17 cellular contexts compared by ENCODE assay signal in the genomic region with DNA sequence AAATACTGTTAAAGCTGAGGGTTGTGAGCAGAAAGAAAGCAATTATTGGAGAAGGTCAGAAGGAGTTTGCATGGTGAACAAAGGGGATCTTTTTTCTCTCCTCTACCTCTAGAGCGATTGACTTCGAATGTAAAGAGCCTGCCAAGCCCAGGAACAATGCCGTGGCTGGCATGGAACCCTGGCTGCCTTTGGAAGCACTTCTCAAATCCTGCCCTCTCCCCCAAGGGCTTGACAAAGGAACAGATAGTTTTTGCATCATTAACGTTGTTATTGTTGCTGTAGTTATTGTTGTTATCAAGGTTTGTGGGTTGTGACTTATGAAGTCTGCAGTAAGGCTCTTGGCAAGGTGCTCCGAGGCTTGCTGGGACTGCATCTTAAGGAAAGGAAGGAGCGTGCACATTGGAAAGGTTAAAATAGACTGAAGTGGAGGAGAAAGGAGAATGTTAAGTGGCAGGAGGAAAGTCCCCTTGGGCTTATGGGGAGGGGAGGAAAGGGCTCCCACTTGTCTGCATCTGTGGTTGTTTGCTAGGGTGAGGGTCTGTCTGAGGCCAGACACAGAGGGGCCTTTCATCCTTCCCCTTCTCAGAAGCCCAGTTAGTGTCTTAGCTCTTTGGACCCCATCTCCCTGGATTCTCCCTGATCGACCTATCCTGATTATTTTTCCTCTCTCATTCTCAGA. TPM values are rescaled to one million over a fixed set of nuclear protein-coding genes. Genes with fewer than 3 reads are reported as not detected.
DNase-seq lines count a peak whose midpoint lies in the region; ATAC-seq and TF ChIP-seq lines count a peak whose summit lies in the region.
"Had no signal": no experiment of that assay in that cellular context is flagged by ENCODE, and none has a peak within 500 bp of the region (broad histone marks: within the 10 kb centered on the region; RNA-seq: fewer than 3 reads in every experiment).

No MANE protein-coding gene starts in this region.

- no peak overlapping the region for H3K4me3 Mint-ChIP-seq in HFFc6
- H3K4me3 Mint-ChIP-seq: activated CD4-positive, alpha-beta T cell treated with anti-CD3 and anti-CD28 coated beads, Interleukin-2, amount 10 ng/mL, durations not matched to agents 24 days and 14 days; stimulated activated naive B cell treated with anti-CD40 and anti-IgM and Interleukin-4, amounts not matched to agents 10 μg/mL and 1 μg/mL and 100 μg/mL, for 72 hours had no signal

- H3K9me3 Mint-ChIP-seq in HFFc6 = no peaks in the 10 kb centered on the region
- H3K9me3 Mint-ChIP-seq: activated CD4-positive, alpha-beta T cell treated with anti-CD3 and anti-CD28 coated beads, Interleukin-2, amount 10 ng/mL, durations not matched to agents 24 days and 14 days; stimulated activated naive B cell treated with anti-CD40 and anti-IgM and Interleukin-4, amounts not matched to agents 10 μg/mL and 1 μg/mL and 100 μg/mL, for 72 hours had no signal

- H3K4me3 ChIP-seq in HUES48 (ENCODE audit: low read depth, low read length) = no peak overlapping the region
- H3K4me3 ChIP-seq in left lung = no peak overlapping the region
- no peak overlapping the region for H3K4me3 ChIP-seq in gastrocnemius medialis
- H3K4me3 ChIP-seq in mucosa of descending colon = no peak overlapping the region
- H3K4me3 ChIP-seq in SJCRH30 = no peak overlapping the region
- H3K4me3 ChIP-seq: PC-9 had no signal

- intact Hi-C loops in left lung (cut with DNase I) = no loop called here
- intact Hi-C loops in gastrocnemius medialis (cut with DNase I; ENCODE audit: low total_unique reads) = no loop called here
- intact Hi-C loops in mucosa of descending colon (cut with DNase I, micrococcal nuclease) = no loop called here

- H3K27ac Mint-ChIP-seq in HFFc6 = no peak overlapping the region
- H3K27ac Mint-ChIP-seq: activated CD4-positive, alpha-beta T cell treated with anti-CD3 and anti-CD28 coated beads, Interleukin-2, amount 10 ng/mL, durations not matched to agents 24 days and 14 days had no signal

- peak; percentile 78 for DNase-seq in amniotic epithelial cell (ENCODE audit: low read depth)
- DNase-seq in left lung = no peak
- DNase-seq in gastrocnemius medialis = no peak
- DNase-seq in HFFc6 = no peak
- DNase-seq in mucosa of descending colon = no peak
- DNase-seq in activated CD4-positive, CD25-positive, alpha-beta regulatory T cell treated with anti-CD3 and anti-CD28 coated beads, Interleukin-2, amount 50 U/mL, for 72 hours = no peak
- no peak for DNase-seq in SJCRH30
- DNase-seq: activated CD4-positive, alpha-beta T cell treated with anti-CD3 and anti-CD28 coated beads, Interleukin-2, amount 10 ng/mL, durations not matched to agents 24 days and 14 days; NCI-H1417; NCI-H510A; PC-9; stimulated activated CD4-positive, alpha-beta T cell treated with anti-CD3 and anti-CD28 coated beads, Interleukin-4, amount 100 ng/mL, for 24 hours; stimulated activated naive B cell treated with anti-CD40 and anti-IgM and Interleukin-4, amounts not matched to agents 10 μg/mL and 1 μg/mL and 100 μg/mL, for 72 hours had no signal

- H3K27me3 Mint-ChIP-seq in HFFc6 (ENCODE audit: insufficient read depth) = peaks cover 2% of the 10 kb centered on the region
- H3K27me3 Mint-ChIP-seq: activated CD4-positive, alpha-beta T cell treated with anti-CD3 and anti-CD28 coated beads, Interleukin-2, amount 10 ng/mL, durations not matched to agents 24 days and 14 days; stimulated activated naive B cell treated with anti-CD40 and anti-IgM and Interleukin-4, amounts not matched to agents 10 μg/mL and 1 μg/mL and 100 μg/mL, for 72 hours had no signal

- peak; percentile 38 for ATAC-seq in left lung
- no peak for ATAC-seq in gastrocnemius medialis
- no peak for ATAC-seq in mucosa of descending colon

- peaks cover 59% of the 10 kb centered on the region for H3K4me1 ChIP-seq in HUES48 (ENCODE audit: control insufficient read depth, insufficient read depth, low read length)
- H3K4me1 ChIP-seq in left lung = peaks cover 40 to 55% of the 10 kb centered on the region in 2 donors
- peaks cover 20 to 25% of the 10 kb centered on the region in 2 donors for H3K4me1 ChIP-seq in gastrocnemius medialis
- H3K4me1 ChIP-seq in mucosa of descending colon (ENCODE audit: low read depth) = peaks cover 5% of the 10 kb centered on the region
- H3K4me1 ChIP-seq in SJCRH30 = peaks cover 55% of the 10 kb centered on the region

- H3K9me3 ChIP-seq in HUES48 (ENCODE audit: control insufficient read depth, insufficient read depth, low read length) = no peaks in the 10 kb centered on the region
- no peaks in the 10 kb centered on the region for H3K9me3 ChIP-seq in left lung
- no peaks in the 10 kb centered on the region for H3K9me3 ChIP-seq in gastrocnemius medialis
- H3K9me3 ChIP-seq in mucosa of descending colon = no peaks in the 10 kb centered on the region
- H3K9me3 ChIP-seq in SJCRH30 (replicated peaks) = no peaks in the 10 kb centered on the region

- H3K36me3 Mint-ChIP-seq in HFFc6 (ENCODE audit: low read depth) = peaks cover 10% of the 10 kb centered on the region

- H3K9ac ChIP-seq in HUES48 (ENCODE audit: low read depth, low read length) = no peak overlapping the region

- peak overlapping the region; percentile 14 for H3K27ac ChIP-seq in HUES48 (ENCODE audit: low read depth, low read length)
- no peak overlapping the region for H3K27ac ChIP-seq in left lung
- peak overlapping the region in 3 of 4 donors; percentile 18 to 52 (median 47) for H3K27ac ChIP-seq in gastrocnemius medialis
- no peak overlapping the region for H3K27ac ChIP-seq in SJCRH30
- H3K27ac ChIP-seq: PC-9 had no signal

- in situ Hi-C loops in gastrocnemius medialis (cut with MboI; ENCODE audit: low sequenced_read_pairs in 4 of 4) = no loop called here

- TF ChIP-seq CTCF in left lung (IDR thresholded peaks at IDR 0.05) (no peak), gastrocnemius medialis (IDR thresholded peaks at IDR 0.05 in 4 of 5, conservative IDR thresholded peaks at IDR 0.05 in 1 of 5) (no peak), HFFc6 (IDR thresholded peaks at IDR 0.05) (no peak), mucosa of descending colon (IDR thresholded peaks at IDR 0.05) (no peak)

- H3K27me3 ChIP-seq in HUES48 (ENCODE audit: control insufficient read depth, insufficient read depth, low read length) = no peaks in the 10 kb centered on the region
- no peaks in the 10 kb centered on the region for H3K27me3 ChIP-seq in left lung
- H3K27me3 ChIP-seq in gastrocnemius medialis = no peaks in the 10 kb centered on the region
- no peaks in the 10 kb centered on the region for H3K27me3 ChIP-seq in SJCRH30

- H3K36me3 ChIP-seq in HUES48 (ENCODE audit: control insufficient read depth, insufficient read depth, low read length) (no peaks in the 10 kb centered on the region), left lung (no peaks in the 10 kb centered on the region), gastrocnemius medialis (no peaks in the 10 kb centered on the region), mucosa of descending colon (ENCODE audit: low read depth) (no peaks in the 10 kb centered on the region), SJCRH30 (no peaks in the 10 kb centered on the region)

- H3K4me1 Mint-ChIP-seq in HFFc6 (ENCODE audit: low read depth) = peaks cover 92% of the 10 kb centered on the region

- no peak for TF ChIP-seq POLR2A in gastrocnemius medialis (IDR thresholded peaks at IDR 0.05)

RNA-seq across cellular contexts. Expression of gene PDIA5, which starts 16.8 kb away (rescaled TPM):
- 10 to 100 TPM; 30.3 to 44.8 TPM for total RNA-seq in left lung
- total RNA-seq in gastrocnemius medialis = 1 to 10 TPM; 2.3 to 4.2 (median 3.0) TPM
- total RNA-seq in HFFc6 (2021; fragmentation: NEBNext Ultra II Directional; extraction: Animal tissue kit (Norgen Biotek cat#: 25700)) = 10 to 100 TPM; 30.7 to 49.0 (median 38.1) TPM
- total RNA-seq in mucosa of descending colon = 10 to 100 TPM; 21.5 to 49.1 (median 22.0) TPM
- total RNA-seq in SJCRH30 (2014; rRNA removed; shearing (Covaris generic)) = 14.7 and 16.1 TPM in 2 replicates

RNA-seq across cellular contexts. Expression of gene SEMA5B, which starts 56.0 kb away (rescaled TPM):
- total RNA-seq in left lung = under 1 TPM; 0.61 to 0.89 TPM
- under 1 TPM in 2 of 4 donors, not detected in 2; 0.10 to 0.26 TPM for total RNA-seq in gastrocnemius medialis
- total RNA-seq in HFFc6 (2021; fragmentation: NEBNext Ultra II Directional; extraction: Animal tissue kit (Norgen Biotek cat#: 25700)) = not detected
- under 1 TPM; 0.34 to 0.89 (median 0.35) TPM for total RNA-seq in mucosa of descending colon
- 0.16 TPM in 1 of 2 replicates, not detected in the other for total RNA-seq in SJCRH30 (2014; rRNA removed; shearing (Covaris generic))
- total RNA-seq: activated CD4-positive, alpha-beta T cell treated with anti-CD3 and anti-CD28 coated beads, Interleukin-2, amount 10 ng/mL, durations not matched to agents 24 days and 14 days; Daoy; PC-9; pulmonary artery endothelial cell; T-helper 1 cell treated with Interleukin-12 subunit alpha and Interleukin-12 subunit beta and Interleukin-4 antibody, amounts not matched to agents 30 ng/mL and 1 ng/mL, for 36 hours had no signal

Comparison
In these comparisons a context has a peak if more than half of its experiments do, and no peak if none do; other contexts are left out.
1. H3K27ac ChIP-seq: peak in HUES48 (single experiment) and gastrocnemius medialis (3 of 4); none in left lung (0 of 2) and SJCRH30 (single experiment).